ENCODE assay signal across 8 cellular contexts in the genomic region with DNA sequence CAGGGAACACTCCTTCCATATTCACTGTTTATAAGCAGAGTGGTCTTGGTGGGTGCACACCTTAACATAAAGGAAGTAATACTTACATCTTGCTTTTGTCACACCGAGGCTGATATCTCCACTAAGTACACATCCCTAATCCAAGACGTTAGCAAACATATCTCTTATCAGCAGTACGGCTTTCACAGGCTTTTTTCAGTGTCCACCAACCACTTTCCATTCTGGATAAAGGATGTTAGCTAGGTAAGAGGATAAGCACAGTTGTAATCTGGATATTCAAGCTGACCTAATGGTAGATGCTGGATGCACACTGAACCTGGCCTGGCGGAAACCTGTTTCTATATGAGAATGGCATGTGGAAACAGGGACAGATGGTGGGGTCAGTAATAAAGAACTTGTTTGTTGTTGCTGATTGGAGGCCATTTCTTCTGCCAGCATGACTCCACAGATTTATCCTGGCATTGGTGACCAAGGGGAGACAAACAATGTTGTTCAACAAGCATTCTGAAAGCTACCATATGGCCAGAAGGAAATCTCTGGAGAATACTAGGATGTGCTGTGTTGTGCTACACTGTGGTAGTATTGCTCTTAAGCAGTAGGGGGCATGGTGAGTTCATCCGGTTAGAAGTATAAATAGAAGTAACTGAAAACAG.
DNase-seq lines count a peak whose midpoint lies in the region; ATAC-seq and TF ChIP-seq lines count a peak whose summit lies in the region.

No MANE protein-coding gene starts in this region.

- no peaks in the 10 kb centered on the region for H3K9me3 ChIP-seq in SJCRH30 (replicated peaks)

- peak; percentile 73 for TF ChIP-seq CTCF in GM13977 (IDR thresholded peaks at IDR 0.05; ENCODE audit: extremely low read depth, insufficient read depth, missing control alignments)
- TF ChIP-seq CTCF in NB4 (IDR thresholded peaks at IDR 0.05; ENCODE audit: low read depth, low read length): peak; percentile 66

- H3K27me3 ChIP-seq in SJCRH30: no peaks in the 10 kb centered on the region

- no peak overlapping the region for H3K27ac ChIP-seq in SJCRH30
- no peak overlapping the region for H3K27ac ChIP-seq in epithelial cell of prostate

- peak; percentile 99 for ATAC-seq in HG02759 (IDR thresholded peaks at IDR 0.05; ENCODE audit: unreplicated experiment)

- H3K4me1 ChIP-seq in SJCRH30: no peaks in the 10 kb centered on the region

- in situ Hi-C loops in GM13977 (cut with MboI; ENCODE audit: low pct_unique_long_range_greater_than_20kb, low sequenced_read_pairs, unreplicated experiment): no loop called here

- H3K27ac Mint-ChIP-seq in activated T-helper 1 cell treated with anti-CD3 and anti-CD28 coated beads, Interleukin-12 subunit alpha, Interleukin-12 subunit beta, Interleukin-2, Interleukin-4 antibody, amounts not matched to agents 30 ng/mL and 10 ng/mL and 1 ng/mL, durations not matched to agents 14 hours and 24 hours and 36 hours: no peak overlapping the region

- no peaks in the 10 kb centered on the region for H3K9me3 Mint-ChIP-seq in activated T-helper 1 cell treated with anti-CD3 and anti-CD28 coated beads, Interleukin-12 subunit alpha, Interleukin-12 subunit beta, Interleukin-2, Interleukin-4 antibody, amounts not matched to agents 30 ng/mL and 10 ng/mL and 1 ng/mL, durations not matched to agents 14 hours and 24 hours and 36 hours

- intact Hi-C loops in activated T-helper 1 cell treated with anti-CD3 and anti-CD28 coated beads, Interleukin-12 subunit alpha, Interleukin-12 subunit beta, Interleukin-2, Interleukin-4 antibody, amounts not matched to agents 30 ng/mL and 10 ng/mL and 1 ng/mL, durations not matched to agents 14 hours and 24 hours and 36 hours (cut with micrococcal nuclease): loop anchor here (1.0 kb wide), 2 partner anchors 682 to 913 kb away; no protein-coding TSS in a partner anchor

- H3K36me3 Mint-ChIP-seq in activated T-helper 1 cell treated with anti-CD3 and anti-CD28 coated beads, Interleukin-12 subunit alpha, Interleukin-12 subunit beta, Interleukin-2, Interleukin-4 antibody, amounts not matched to agents 30 ng/mL and 10 ng/mL and 1 ng/mL, durations not matched to agents 14 hours and 24 hours and 36 hours (ENCODE audit: low read depth): no peaks in the 10 kb centered on the region

- no peaks in the 10 kb centered on the region for H3K36me3 ChIP-seq in SJCRH30

- DNase-seq in AG20443 (ENCODE audit: low spot score): peak; percentile 63
- peak; percentile 24 for DNase-seq in GM13977 (ENCODE audit: low spot score)
- DNase-seq in NB4 (ENCODE audit: low read depth): peak; percentile 72
- DNase-seq in SJCRH30: peak; percentile 40 to 73
- peak; percentile 3 for DNase-seq in epithelial cell of prostate (ENCODE audit: low read depth, low spot score)
- peak; percentile 28 for DNase-seq in mucosa of gallbladder (ENCODE audit: low spot score)
- no peak for DNase-seq in activated T-helper 1 cell treated with anti-CD3 and anti-CD28 coated beads, Interleukin-12 subunit alpha, Interleukin-12 subunit beta, Interleukin-2, Interleukin-4 antibody, amounts not matched to agents 30 ng/mL and 10 ng/mL and 1 ng/mL, durations not matched to agents 14 hours and 24 hours and 36 hours (ENCODE audit: low spot score)

- H3K4me1 Mint-ChIP-seq in activated T-helper 1 cell treated with anti-CD3 and anti-CD28 coated beads, Interleukin-12 subunit alpha, Interleukin-12 subunit beta, Interleukin-2, Interleukin-4 antibody, amounts not matched to agents 30 ng/mL and 10 ng/mL and 1 ng/mL, durations not matched to agents 14 hours and 24 hours and 36 hours (ENCODE audit: low read depth): peaks cover 5% of the 10 kb centered on the region

- H3K4me3 ChIP-seq in NB4 (ENCODE audit: low read depth, low read length) (no peak overlapping the region), SJCRH30 (no peak overlapping the region)

- H3K27me3 Mint-ChIP-seq in activated T-helper 1 cell treated with anti-CD3 and anti-CD28 coated beads, Interleukin-12 subunit alpha, Interleukin-12 subunit beta, Interleukin-2, Interleukin-4 antibody, amounts not matched to agents 30 ng/mL and 10 ng/mL and 1 ng/mL, durations not matched to agents 14 hours and 24 hours and 36 hours (ENCODE audit: insufficient read depth): no peaks in the 10 kb centered on the region

- H3K4me3 Mint-ChIP-seq in activated T-helper 1 cell treated with anti-CD3 and anti-CD28 coated beads, Interleukin-12 subunit alpha, Interleukin-12 subunit beta, Interleukin-2, Interleukin-4 antibody, amounts not matched to agents 30 ng/mL and 10 ng/mL and 1 ng/mL, durations not matched to agents 14 hours and 24 hours and 36 hours: no peak overlapping the region

- TF ChIP-seq POLR2A in NB4 (IDR thresholded peaks at IDR 0.05; ENCODE audit: extremely low read depth, insufficient read length): no peak
